31 cellular contexts compared by ENCODE assay signal in the genomic region with DNA sequence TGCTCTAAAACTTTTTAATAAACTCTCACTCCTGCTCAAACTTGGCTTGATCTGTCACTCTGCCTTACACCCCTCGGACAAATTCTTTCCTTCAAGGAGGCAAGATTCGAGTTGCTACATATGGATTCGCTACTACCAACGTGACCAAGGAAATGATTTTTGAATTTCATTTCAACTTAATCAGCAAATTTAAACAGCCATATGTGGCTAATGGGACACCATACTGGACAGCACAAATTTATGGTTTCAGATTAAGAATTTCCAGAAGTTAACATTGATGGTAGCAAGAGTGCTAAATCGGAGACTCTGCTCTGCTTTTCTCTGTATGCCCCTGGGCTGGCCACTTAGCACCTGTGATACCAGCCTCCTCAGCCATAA.
"Had no signal": no experiment of that assay in that cellular context is flagged by ENCODE, and none has a peak within 500 bp of the region (broad histone marks: within the 10 kb centered on the region; RNA-seq: fewer than 3 reads in every experiment).

No MANE protein-coding gene starts in this region.

- DNase-seq: activated effector memory CD4-positive, alpha-beta T cell treated with anti-CD3 and anti-CD28 coated beads, Interleukin-2, amount 50 U/mL, for 16 hours; activated effector memory CD4-positive, alpha-beta T cell treated with Interleukin-2 at 50 U/mL for 16 hours; activated gamma-delta T cell; activated gamma-delta T cell treated with Interleukin-2 at 50 U/mL for 16 hours; activated naive CD4-positive, alpha-beta T cell; activated naive CD4-positive, alpha-beta T cell treated with anti-CD3 and anti-CD28 coated beads for 36 hours; activated naive CD4-positive, alpha-beta T cell treated with anti-CD3 and anti-CD28 coated beads, Interleukin-2, amount 10 ng/mL, durations not matched to agents 7 days and 5 days; activated naive CD4-positive, alpha-beta T cell treated with anti-CD3 and anti-CD28 coated beads, Interleukin-2, amount 50 U/mL, for 16 hours; activated naive CD4-positive, alpha-beta T cell treated with Interleukin-2 at 50 U/mL for 16 hours; activated naive CD8-positive, alpha-beta T cell treated with anti-CD3 and anti-CD28 coated beads for 36 hours; activated naive CD8-positive, alpha-beta T cell treated with anti-CD3 and anti-CD28 coated beads, Interleukin-2, amount 10 ng/mL, durations not matched to agents 7 days and 5 days; activated naive CD8-positive, alpha-beta T cell treated with anti-CD3 and anti-CD28 coated beads, Interleukin-2, amount 50 U/mL, for 24 hours; activated T-cell treated with anti-CD3 and anti-CD28 coated beads, Interleukin-2, amount 50 U/mL, for 24 hours; activated T-cell treated with anti-CD3 and anti-CD28 coated beads, Interleukin-2, amount 50 U/mL, for 4 hours; activated T-cell treated with anti-CD3 and anti-CD28 coated beads, Interleukin-2, amount 50 U/mL, for 48 hours; activated T-cell treated with anti-CD3 and anti-CD28 coated beads, Interleukin-2, amount 50 U/mL, for 72 hours; adrenal gland; amniotic stem cell; amygdala; anterior cingulate cortex; aorta; body of pancreas; brain microvascular endothelial cell; central memory CD4-positive, alpha-beta T cell; cerebellar nuclear complex had no signal

- H3K36me3 ChIP-seq: adrenal gland, ascending aorta, brain microvascular endothelial cell, breast epithelium, cardiac muscle cell had no signal

- ATAC-seq: activated naive CD4-positive, alpha-beta T cell treated with anti-CD3 and anti-CD28 coated beads, Interleukin-2, amount 50 U/mL, for 72 hours; activated naive CD8-positive, alpha-beta T cell treated with anti-CD3 and anti-CD28 coated beads, Interleukin-2, amount 50 U/mL, for 24 hours; activated T-cell treated with anti-CD3 and anti-CD28 coated beads, Interleukin-2, amount 50 U/mL, for 4 hours; activated T-cell treated with anti-CD3 and anti-CD28 coated beads, Interleukin-2, amount 50 U/mL, for 72 hours; activated T-helper 17 cell treated with anti-CD3 and anti-CD28 coated beads, Interleukin-2, amount 50 U/mL, for 72 hours; body of pancreas had no signal

- H3K4me3 ChIP-seq: adrenal gland, ascending aorta, body of pancreas, breast epithelium, cardiac muscle cell had no signal

- H3K27ac ChIP-seq: adrenal gland, ascending aorta, body of pancreas, brain microvascular endothelial cell, breast epithelium, cardiac muscle cell had no signal

- FAIRE-seq: astrocyte had no signal

- H3K4me1 ChIP-seq: adrenal gland, ascending aorta, body of pancreas, breast epithelium had no signal

- H3K27me3 ChIP-seq: adrenal gland, ascending aorta, body of pancreas, brain microvascular endothelial cell, cardiac muscle cell had no signal

- H3K9me3 ChIP-seq: adrenal gland, body of pancreas had no signal
